In genomic region chr6:84441456-84441855, GRCh38 we compare ENCODE assay signal across 30 cellular contexts.
"Had no signal": no experiment of that assay in that cellular context is flagged by ENCODE, and none has a peak within 500 bp of the region (broad histone marks: within the 10 kb centered on the region; RNA-seq: fewer than 3 reads in every experiment).

No MANE protein-coding gene starts in this region.

- H3K36me3 ChIP-seq: WERI-Rb-1 had no signal

- H3K9me3 ChIP-seq: body of pancreas had no signal

- DNase-seq: activated CD4-positive, alpha-beta T cell treated with anti-CD3 and anti-CD28 coated beads for 1 hour; activated CD4-positive, alpha-beta T cell treated with anti-CD3 and anti-CD28 coated beads for 48 hours; activated CD4-positive, CD25-positive, alpha-beta regulatory T cell; activated CD8-positive, alpha-beta T cell treated with anti-CD3 and anti-CD28 coated beads, Interleukin-2, amount 10 ng/mL, durations not matched to agents 7 days and 5 days; activated gamma-delta T cell; activated naive CD4-positive, alpha-beta T cell treated with Interleukin-2 at 50 U/mL for 16 hours; activated naive CD8-positive, alpha-beta T cell treated with anti-CD3 and anti-CD28 coated beads, Interleukin-2, amount 10 ng/mL, durations not matched to agents 7 days and 5 days; activated T-cell treated with anti-CD3 and anti-CD28 coated beads, Interleukin-2, amount 50 U/mL, for 24 hours; body of pancreas; caudate nucleus; cerebellar nuclear complex; Kasumi-1; KG1; NCI-H1092 treated with DMSO at 0.1 percent for 48 hours; NCI-H1417; NCI-H1694; NCI-H1930; NCI-H345; NCI-H524 treated with DMSO at 0.1 percent for 48 hours; RPMI8226; SIG-M5; SW 1271; T-helper 1 cell; T-helper 2 cell; T1000; WERI-Rb-1 had no signal

- ATAC-seq: activated CD8-positive, alpha-beta T cell treated with anti-CD3 and anti-CD28 coated beads, Interleukin-2, amount 10 ng/mL, durations not matched to agents 7 days and 5 days; body of pancreas; Panc1; Right ventricle myocardium inferior had no signal

- H3K4me3 ChIP-seq: body of pancreas had no signal

- H3K27me3 ChIP-seq: body of pancreas had no signal

- FAIRE-seq: astrocyte, bronchial epithelial cell had no signal

- H3K27ac ChIP-seq: body of pancreas, WERI-Rb-1 had no signal

- H3K4me1 ChIP-seq: body of pancreas had no signal
